ENCODE assay signal across 1 cellular context in genomic region chr14:32561520-32561919, GRCh38.
TF ChIP-seq lines count a peak whose summit lies in the region.

No MANE protein-coding gene starts in this region.

TF ChIP-seq in SK-N-SH, 30 proteins besides CTCF, POLR2A, EP300 and RAD21 (continued from another document):
- peak; percentile 54; the same call in 1 of the 2 replicates for TF ChIP-seq ZBTB33 (IDR thresholded peaks at IDR 0.05; ENCODE audit: borderline replicate concordance, low read depth)
- peak; percentile 79 for TF ChIP-seq FOSL2 (IDR thresholded peaks at IDR 0.05; ENCODE audit: borderline replicate concordance, low read depth)
- TF ChIP-seq TAF1 (IDR thresholded peaks at IDR 0.05; ENCODE audit: borderline replicate concordance, low read depth, low read length) = peak; percentile 37; the same call in 1 of the 2 replicates
- no peak for TF ChIP-seq EZH2phosphoT487 (IDR thresholded peaks at IDR 0.05; ENCODE audit: borderline replicate concordance, low read depth)
- TF ChIP-seq MEF2A (IDR thresholded peaks at IDR 0.05; ENCODE audit: borderline replicate concordance, low read depth) = 0 out of 2 replicates have a peak, but pooled peaks have one; percentile 56
- TF ChIP-seq JUND (IDR thresholded peaks at IDR 0.05) = peak; percentile 91
- peak; percentile 72; the same call in 1 of the 2 replicates for TF ChIP-seq MAX (IDR thresholded peaks at IDR 0.05; ENCODE audit: low read depth)
- peak; percentile 90 for TF ChIP-seq FOXM1 (IDR thresholded peaks at IDR 0.05; ENCODE audit: low read depth)
- TF ChIP-seq PBX3 (IDR thresholded peaks at IDR 0.05) = peak; percentile 96
- TF ChIP-seq POLR2AphosphoS5 (IDR thresholded peaks at IDR 0.05; ENCODE audit: low read depth, low read length) = peak; percentile 83; the same call in 1 of the 2 replicates
- no peak for TF ChIP-seq GATA2 (CRISPR knock-in tag; IDR thresholded peaks at IDR 0.05)
